In the genomic region with DNA sequence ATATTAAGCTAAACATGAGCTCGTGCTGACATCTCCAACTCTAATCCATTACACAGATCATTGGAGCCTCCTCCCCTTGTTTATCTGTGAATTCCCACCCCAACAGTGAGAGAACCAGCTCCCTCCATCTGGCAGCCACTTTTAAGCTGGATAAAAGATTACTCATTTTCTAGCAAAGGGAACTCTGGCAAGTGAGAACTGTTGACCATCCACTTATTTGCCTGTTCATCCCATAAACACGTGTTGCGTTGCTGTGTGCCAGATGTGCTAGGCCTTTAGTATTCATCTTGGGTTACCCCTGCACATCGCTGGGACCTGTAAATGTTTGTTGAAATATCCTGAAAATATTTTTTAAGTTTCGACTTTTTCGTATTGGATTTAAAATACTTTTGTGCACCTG, we compare ENCODE assay signal across 24 cellular contexts. TPM values are rescaled to one million over a fixed set of nuclear protein-coding genes. Genes with fewer than 3 reads are reported as not detected.
DNase-seq lines count a peak whose midpoint lies in the region; ATAC-seq, FAIRE-seq and TF ChIP-seq lines count a peak whose summit lies in the region.
"Had no signal": no experiment of that assay in that cellular context is flagged by ENCODE, and none has a peak within 500 bp of the region (broad histone marks: within the 10 kb centered on the region; RNA-seq: fewer than 3 reads in every experiment).

No MANE protein-coding gene starts in this region.

- peaks cover 15% of the 10 kb centered on the region for H3K36me3 Mint-ChIP-seq in activated naive CD8-positive, alpha-beta T cell treated with anti-CD3 and anti-CD28 coated beads for 36 hours
- peaks cover 37% of the 10 kb centered on the region for H3K36me3 Mint-ChIP-seq in activated naive CD8-positive, alpha-beta T cell treated with anti-CD3 and anti-CD28 coated beads, Interleukin-2, amount 50 U/mL, for 24 hours (ENCODE audit: low read depth)
- peaks cover 52% of the 10 kb centered on the region for H3K36me3 Mint-ChIP-seq in activated CD8-positive, alpha-beta T cell treated with anti-CD3 and anti-CD28 coated beads, Interleukin-2, amount 10 ng/mL, durations not matched to agents 7 days and 5 days (ENCODE audit: low read depth)
- peaks cover 33% of the 10 kb centered on the region for H3K36me3 Mint-ChIP-seq in WTC11

- intact Hi-C loops in K562 (cut with micrococcal nuclease): no loop called here

- 57% methylated on average over 6 of the region's 6 CpGs for WGBS in K562 (ENCODE audit: insufficient coverage, low coverage, missing lambda C conversion rate)

- no peaks in the 10 kb centered on the region for H3K27me3 ChIP-seq in K562 (ENCODE audit: control insufficient read depth in 2 of 2, insufficient read depth in 2 of 2, low read length in 2 of 2)
- H3K27me3 ChIP-seq: BLaER1, MG63, SJSA1 had no signal

- no peaks in the 10 kb centered on the region for H3K9me3 Mint-ChIP-seq in activated naive CD8-positive, alpha-beta T cell treated with anti-CD3 and anti-CD28 coated beads for 36 hours
- H3K9me3 Mint-ChIP-seq in activated naive CD8-positive, alpha-beta T cell treated with anti-CD3 and anti-CD28 coated beads, Interleukin-2, amount 50 U/mL, for 24 hours: no peaks in the 10 kb centered on the region
- no peaks in the 10 kb centered on the region for H3K9me3 Mint-ChIP-seq in activated CD8-positive, alpha-beta T cell treated with anti-CD3 and anti-CD28 coated beads, Interleukin-2, amount 10 ng/mL, durations not matched to agents 7 days and 5 days (ENCODE audit: insufficient read depth)
- H3K9me3 Mint-ChIP-seq in WTC11: no peaks in the 10 kb centered on the region
- H3K9me3 Mint-ChIP-seq: CD4-positive, alpha-beta memory T cell; HFFc6 had no signal

- peaks cover 64% of the 10 kb centered on the region for H3K36me3 ChIP-seq in K562 (ENCODE audit: control insufficient read depth, insufficient read depth, low read length)

- H3K4me3 ChIP-seq in K562: no peak overlapping the region
- H3K4me3 ChIP-seq: A549, BLaER1, GM12878, MG63, SJSA1 had no signal

- no TSS peak for BruUV-seq in K562 (replicated peaks; lab: Mats Ljungman, UMichigan)

- peak overlapping the region; percentile 20 for H3K27ac Mint-ChIP-seq in activated naive CD8-positive, alpha-beta T cell treated with anti-CD3 and anti-CD28 coated beads for 36 hours
- no peak overlapping the region for H3K27ac Mint-ChIP-seq in activated naive CD8-positive, alpha-beta T cell treated with anti-CD3 and anti-CD28 coated beads, Interleukin-2, amount 50 U/mL, for 24 hours
- H3K27ac Mint-ChIP-seq in activated CD8-positive, alpha-beta T cell treated with anti-CD3 and anti-CD28 coated beads, Interleukin-2, amount 10 ng/mL, durations not matched to agents 7 days and 5 days: no peak overlapping the region
- no peak overlapping the region for H3K27ac Mint-ChIP-seq in WTC11
- H3K27ac Mint-ChIP-seq: HFFc6 had no signal

- FAIRE-seq in K562 (lab: Jason Lieb, UNC): peak; percentile 26
- FAIRE-seq: A549, GM12878, RCC 7860 had no signal

- ATAC-seq in activated naive CD8-positive, alpha-beta T cell treated with anti-CD3 and anti-CD28 coated beads, Interleukin-2, amount 50 U/mL, for 24 hours: no peak
- ATAC-seq in K562: no peak
- no peak for ATAC-seq in activated CD8-positive, alpha-beta T cell treated with anti-CD3 and anti-CD28 coated beads, Interleukin-2, amount 10 ng/mL, durations not matched to agents 7 days and 5 days
- ATAC-seq in WTC11: no peak
- ATAC-seq: A549, GM12878 had no signal

- peak overlapping the region; percentile 29; the same call in 1 of the 3 replicates for H3K27ac ChIP-seq in K562 (ENCODE audit: extremely low read depth, low read depth, low read length)
- H3K27ac ChIP-seq: A549, BLaER1, SJSA1 had no signal

- no peaks in the 10 kb centered on the region for H3K27me3 Mint-ChIP-seq in activated naive CD8-positive, alpha-beta T cell treated with anti-CD3 and anti-CD28 coated beads for 36 hours
- no peaks in the 10 kb centered on the region for H3K27me3 Mint-ChIP-seq in activated naive CD8-positive, alpha-beta T cell treated with anti-CD3 and anti-CD28 coated beads, Interleukin-2, amount 50 U/mL, for 24 hours
- H3K27me3 Mint-ChIP-seq in activated CD8-positive, alpha-beta T cell treated with anti-CD3 and anti-CD28 coated beads, Interleukin-2, amount 10 ng/mL, durations not matched to agents 7 days and 5 days (ENCODE audit: low read depth): no peaks in the 10 kb centered on the region
- H3K27me3 Mint-ChIP-seq in WTC11 (ENCODE audit: low read depth): no peaks in the 10 kb centered on the region
- H3K27me3 Mint-ChIP-seq: CD4-positive, alpha-beta memory T cell had no signal

- H3K4me2 ChIP-seq in K562 (ENCODE audit: insufficient read depth, low read length): peak overlapping the region; percentile 2; the same call in 1 of the 2 replicates
- H3K4me2 ChIP-seq: A549, BLaER1 had no signal

- TF ChIP-seq CTCF in K562 (IDR thresholded peaks at IDR 0.05 in 2 of 3, conservative IDR thresholded peaks at IDR 0.05 in 1 of 3; ENCODE audit: insufficient read depth in 2 of 3, low read depth in 1 of 3, low read length in 3 of 3): no peak
- no peak for TF ChIP-seq CTCF in WTC11 (IDR thresholded peaks at IDR 0.05)

- in situ Hi-C loops in K562 (cut with MboI): no loop called here

- DNase-seq in activated naive CD8-positive, alpha-beta T cell treated with anti-CD3 and anti-CD28 coated beads for 36 hours: no peak
- no peak for DNase-seq in activated naive CD8-positive, alpha-beta T cell treated with anti-CD3 and anti-CD28 coated beads, Interleukin-2, amount 50 U/mL, for 24 hours
- DNase-seq in NCI-H524 (lab: John Stamatoyannopoulos, UW) (peak; percentile 6 to 80), K562 (ENCODE audit: extremely low read depth in 1 of 4, low spot score in 3 of 4) (peak in 2 of 4 experiments; percentile 55 to 58), WTC11 (ENCODE audit: low spot score) (no peak), cerebellum (ENCODE audit: low spot score) (no peak)
- DNase-seq in activated CD8-positive, alpha-beta T cell treated with anti-CD3 and anti-CD28 coated beads, Interleukin-2, amount 10 ng/mL, durations not matched to agents 7 days and 5 days: no peak
- DNase-seq: Caco-2; CD4-positive, alpha-beta memory T cell; DMS79 treated with DMSO at 0.1 percent for 48 hours; H7; HFFc6; MG63; NCI-H1417; NCI-H1694 treated with DMSO at 0.1 percent for 48 hours; NCI-H2081 treated with DMSO at 0.1 percent for 48 hours; NCI-H446 treated with DMSO at 0.1 percent for 48 hours; OCI-M1; T-helper 1 cell had no signal

- H3K9ac ChIP-seq in K562 (ENCODE audit: insufficient read depth in 1 of 2, low read depth in 2 of 2, low read length in 2 of 2): no peak overlapping the region
- H3K9ac ChIP-seq: BLaER1 had no signal

- TF ChIP-seq EP300 in K562 (IDR thresholded peaks at IDR 0.05; ENCODE audit: low read length): no peak

- no peaks in the 10 kb centered on the region for H3K9me3 ChIP-seq in K562 (replicated peaks; ENCODE audit: control insufficient read depth, insufficient read depth, low read depth, low read length)
- H3K9me3 ChIP-seq: A549, BLaER1, Caco-2, MG63, SJSA1 had no signal

- H3K4me1 Mint-ChIP-seq in activated naive CD8-positive, alpha-beta T cell treated with anti-CD3 and anti-CD28 coated beads for 36 hours: peaks cover 14% of the 10 kb centered on the region
- H3K4me1 Mint-ChIP-seq in activated naive CD8-positive, alpha-beta T cell treated with anti-CD3 and anti-CD28 coated beads, Interleukin-2, amount 50 U/mL, for 24 hours: peaks cover 11% of the 10 kb centered on the region
- H3K4me1 Mint-ChIP-seq in activated CD8-positive, alpha-beta T cell treated with anti-CD3 and anti-CD28 coated beads, Interleukin-2, amount 10 ng/mL, durations not matched to agents 7 days and 5 days (ENCODE audit: low read depth): peaks cover 23% of the 10 kb centered on the region
- H3K4me1 Mint-ChIP-seq in WTC11: peaks cover 9% of the 10 kb centered on the region

- H3K4me3 Mint-ChIP-seq in activated naive CD8-positive, alpha-beta T cell treated with anti-CD3 and anti-CD28 coated beads for 36 hours: no peak overlapping the region
- H3K4me3 Mint-ChIP-seq in activated naive CD8-positive, alpha-beta T cell treated with anti-CD3 and anti-CD28 coated beads, Interleukin-2, amount 50 U/mL, for 24 hours: no peak overlapping the region
- no peak overlapping the region for H3K4me3 Mint-ChIP-seq in activated CD8-positive, alpha-beta T cell treated with anti-CD3 and anti-CD28 coated beads, Interleukin-2, amount 10 ng/mL, durations not matched to agents 7 days and 5 days
- H3K4me3 Mint-ChIP-seq in WTC11: no peak overlapping the region
- H3K4me3 Mint-ChIP-seq: HFFc6 had no signal

- TF ChIP-seq POLR2A in K562 (conservative IDR thresholded peaks at IDR 0.05): peak; percentile 63; the same call in 1 of the 2 replicates

- H3K79me2 ChIP-seq in K562 (ENCODE audit: control insufficient read depth, insufficient read depth, low read length): peaks cover 22% of the 10 kb centered on the region

- CTCF ChIA-PET in K562 (lab: Yijun Ruan, JAX; ENCODE audit: low intra/inter-chr PET ratio): no interaction called here
- CTCF ChIA-PET in activated CD8-positive, alpha-beta T cell treated with anti-CD3 and anti-CD28 coated beads, Interleukin-2, amount 10 ng/mL, durations not matched to agents 7 days and 5 days (lab: Charles Lee): interaction anchor here (1.2 to 1.6 kb wide), 3 partner anchors 8 to 42 kb away, joined by 3 read pairs; no protein-coding TSS in a partner anchor
- CTCF ChIA-PET in WTC11 (lab: Charles Lee): interaction anchor here (0.6 kb wide), 1 partner anchor 491 kb away, joined by 3 read pairs; no protein-coding TSS in a partner anchor

- H4K20me1 ChIP-seq in K562 (replicated peaks; ENCODE audit: control insufficient read depth, insufficient read depth, low read length): no peaks in the 10 kb centered on the region

- TF ChIP-seq RAD21 in K562 (CRISPR knock-in tag; conservative IDR thresholded peaks at IDR 0.05 in 1 of 2, IDR thresholded peaks at IDR 0.05 in 1 of 2): no peak

- no peak overlapping the region for H2AFZ ChIP-seq in K562 (ENCODE audit: low read depth, low read length)

- peaks cover 12 to 13% of the 10 kb centered on the region in 2 experiments; a peak in 4 of 5 replicates for H3K4me1 ChIP-seq in K562 (replicated peaks in 1 of 2; ENCODE audit: control insufficient read depth in 2 of 2, insufficient read depth in 2 of 2, low read length in 2 of 2)
- H3K4me1 ChIP-seq: Caco-2 had no signal

- no peaks in the 10 kb centered on the region for H3K9me1 ChIP-seq in K562 (ENCODE audit: control insufficient read depth, insufficient read depth, low read length)

- POLR2A ChIA-PET in K562 (lab: Yijun Ruan, JAX): interaction anchor here (0.7 to 1.4 kb wide), 6 partner anchors 9 to 55 kb away, joined by 3 to 7 read pairs (median 4); a partner anchor contains a TSS
- POLR2A ChIA-PET in activated CD8-positive, alpha-beta T cell treated with anti-CD3 and anti-CD28 coated beads, Interleukin-2, amount 10 ng/mL, durations not matched to agents 7 days and 5 days (lab: Charles Lee): interaction anchor here (0.7 to 1.3 kb wide), 3 partner anchors 8 to 59 kb away, joined by 3 read pairs; a partner anchor contains a TSS
- POLR2A ChIA-PET in WTC11 (lab: Charles Lee): interaction anchor here (0.7 kb wide), 1 partner anchor 200 kb away, joined by 3 read pairs; no protein-coding TSS in a partner anchor

RNA-seq across cellular contexts. Expression of a gene that starts 2.4 kb away (rescaled TPM):
- 10 to 100 TPM; 42.6 to 42.8 TPM for total RNA-seq in activated naive CD8-positive, alpha-beta T cell treated with anti-CD3 and anti-CD28 coated beads for 36 hours
- 109 and 165 TPM in 2 replicates for total RNA-seq in K562 (2011; cell fraction: chromatin; rRNA removed; ENCODE audit: low replicate concordance)
- total RNA-seq in K562 (2011; cell fraction: nucleolus; rRNA removed): 107 and 123 TPM in 2 replicates
- 121 and 138 TPM in 2 replicates for total RNA-seq in K562 (2011; cell fraction: nucleoplasm; rRNA removed)
- 44.4 and 46.0 TPM in 2 replicates for total RNA-seq in K562 (2014; rRNA removed)
- total RNA-seq in K562 (2014; rRNA removed; fragmentation: Illumina TruSeq; extraction: Trizol): 39.9 and 45.9 TPM in 2 replicates
- total RNA-seq in K562 (2015; rRNA removed; fragmentation: Illumina TruSeq; extraction: Trizol): 54.3 and 55.5 TPM in 2 replicates
- total RNA-seq in K562 (2021): 49.5 and 51.3 TPM in 2 replicates
- 74.8 and 85.8 TPM in 2 replicates for polyA plus RNA-seq in K562 (2011; rRNA removed)
- polyA plus RNA-seq in K562 (2011; cell fraction: cytosol; rRNA removed): 67.0 and 76.5 TPM in 2 replicates
- polyA plus RNA-seq in K562 (2011; cell fraction: nucleus; rRNA removed): 41.7 and 44.0 TPM in 2 replicates
- 55.0 and 59.0 TPM in 2 replicates for polyA plus RNA-seq in K562 (2012)
- 68.9 and 74.0 TPM in 2 replicates for polyA plus RNA-seq in K562 (2014; fragmentation: Illumina TruSeq; extraction: Trizol)
- polyA plus RNA-seq in K562 (2014; fragmentation: Nextera tagmentation; extraction: Ambion mirVana): 1 to 10 TPM; 4.5 to 9.9 TPM
- polyA plus RNA-seq in K562 (2014; rRNA removed): 67.9 and 74.7 TPM in 2 replicates
- 56.3 and 66.1 TPM in 2 replicates for polyA minus RNA-seq in K562 (2011; rRNA and poly(A)+ RNA removed)
- polyA minus RNA-seq in K562 (2011; cell fraction: cytosol; rRNA and poly(A)+ RNA removed): 27.0 and 29.2 TPM in 2 replicates
- polyA minus RNA-seq in K562 (2011; cell fraction: nucleus; rRNA and poly(A)+ RNA removed): 23.3 and 34.1 TPM in 2 replicates
- 10 to 100 TPM; 54.6 to 58.4 TPM for total RNA-seq in activated CD8-positive, alpha-beta T cell treated with anti-CD3 and anti-CD28 coated beads, Interleukin-2, amount 10 ng/mL, durations not matched to agents 7 days and 5 days
- 27.7 to 32.7 TPM (median 28.7 TPM) in 3 replicates for total RNA-seq in WTC11 (2021)
- total RNA-seq in cerebellum: 20.6 TPM

RNA-seq across cellular contexts. Expression of a gene that starts 8.7 kb away (rescaled TPM):
- total RNA-seq in activated naive CD8-positive, alpha-beta T cell treated with anti-CD3 and anti-CD28 coated beads for 36 hours: 10 to 100 TPM; 66.3 to 68.2 TPM
- 68.6 and 74.7 TPM in 2 replicates for total RNA-seq in K562 (2011; cell fraction: chromatin; rRNA removed; ENCODE audit: low replicate concordance)
- 46.6 and 51.7 TPM in 2 replicates for total RNA-seq in K562 (2011; cell fraction: nucleolus; rRNA removed)
- 66.1 and 96.3 TPM in 2 replicates for total RNA-seq in K562 (2011; cell fraction: nucleoplasm; rRNA removed)
- total RNA-seq in K562 (2014; rRNA removed): 196 and 199 TPM in 2 replicates
- total RNA-seq in K562 (2014; rRNA removed; fragmentation: Illumina TruSeq; extraction: Trizol): 199 and 240 TPM in 2 replicates
- total RNA-seq in K562 (2015; rRNA removed; fragmentation: Illumina TruSeq; extraction: Trizol): 220 and 223 TPM in 2 replicates
- total RNA-seq in K562 (2021): 89.0 and 94.6 TPM in 2 replicates
- polyA plus RNA-seq in K562 (2011; rRNA removed): 109 and 202 TPM in 2 replicates
- polyA plus RNA-seq in K562 (2011; cell fraction: cytosol; rRNA removed): 59.0 and 71.4 TPM in 2 replicates
- polyA plus RNA-seq in K562 (2011; cell fraction: nucleus; rRNA removed): 17.0 and 17.5 TPM in 2 replicates
- 93.6 and 169 TPM in 2 replicates for polyA plus RNA-seq in K562 (2012)
- polyA plus RNA-seq in K562 (2014; fragmentation: Illumina TruSeq; extraction: Trizol): 210 and 222 TPM in 2 replicates
- 100 to 1,000 TPM; 132 to 266 TPM for polyA plus RNA-seq in K562 (2014; fragmentation: Nextera tagmentation; extraction: Ambion mirVana)
- 228 and 240 TPM in 2 replicates for polyA plus RNA-seq in K562 (2014; rRNA removed)
- 131 and 142 TPM in 2 replicates for polyA minus RNA-seq in K562 (2011; rRNA and poly(A)+ RNA removed)
- polyA minus RNA-seq in K562 (2011; cell fraction: cytosol; rRNA and poly(A)+ RNA removed): 32.3 and 42.4 TPM in 2 replicates
- 14.0 and 19.8 TPM in 2 replicates for polyA minus RNA-seq in K562 (2011; cell fraction: nucleus; rRNA and poly(A)+ RNA removed)
- total RNA-seq in activated CD8-positive, alpha-beta T cell treated with anti-CD3 and anti-CD28 coated beads, Interleukin-2, amount 10 ng/mL, durations not matched to agents 7 days and 5 days: 10 to 100 TPM; 89.7 to 91.7 TPM
- total RNA-seq in WTC11 (2021): 34.1 to 36.8 TPM (median 36.4 TPM) in 3 replicates
- total RNA-seq in cerebellum: 21.0 TPM

RNA-seq across cellular contexts. Expression of a gene that starts 8.9 kb away (rescaled TPM):
- total RNA-seq in activated naive CD8-positive, alpha-beta T cell treated with anti-CD3 and anti-CD28 coated beads for 36 hours: 10 to 100 TPM; 51.1 to 55.4 TPM
- 152 and 399 TPM in 2 replicates for total RNA-seq in K562 (2011; cell fraction: chromatin; rRNA removed; ENCODE audit: low replicate concordance)
- total RNA-seq in K562 (2011; cell fraction: nucleolus; rRNA removed): 296 and 299 TPM in 2 replicates
- 160 and 192 TPM in 2 replicates for total RNA-seq in K562 (2011; cell fraction: nucleoplasm; rRNA removed)
- total RNA-seq in K562 (2014; rRNA removed): 77.0 and 115 TPM in 2 replicates
- 20.6 and 22.0 TPM in 2 replicates for total RNA-seq in K562 (2014; rRNA removed; fragmentation: Illumina TruSeq; extraction: Trizol)
- total RNA-seq in K562 (2015; rRNA removed; fragmentation: Illumina TruSeq; extraction: Trizol): 41.3 and 44.8 TPM in 2 replicates
- 119 and 136 TPM in 2 replicates for total RNA-seq in K562 (2021)
- 54.6 and 81.2 TPM in 2 replicates for polyA plus RNA-seq in K562 (2011; rRNA removed)
- 64.8 and 118 TPM in 2 replicates for polyA plus RNA-seq in K562 (2011; cell fraction: cytosol; rRNA removed)
- polyA plus RNA-seq in K562 (2011; cell fraction: nucleus; rRNA removed): 369 and 565 TPM in 2 replicates
- 82.0 and 122 TPM in 2 replicates for polyA plus RNA-seq in K562 (2012)
- polyA plus RNA-seq in K562 (2014; fragmentation: Illumina TruSeq; extraction: Trizol): 49.1 and 76.2 TPM in 2 replicates
- 1 to 10 TPM; 1.9 to 3.2 TPM for polyA plus RNA-seq in K562 (2014; fragmentation: Nextera tagmentation; extraction: Ambion mirVana)
- polyA plus RNA-seq in K562 (2014; rRNA removed): 103 and 104 TPM in 2 replicates
- polyA minus RNA-seq in K562 (2011; rRNA and poly(A)+ RNA removed): 25.8 and 37.9 TPM in 2 replicates
- 39.3 and 57.6 TPM in 2 replicates for polyA minus RNA-seq in K562 (2011; cell fraction: cytosol; rRNA and poly(A)+ RNA removed)
- 82.0 and 96.4 TPM in 2 replicates for polyA minus RNA-seq in K562 (2011; cell fraction: nucleus; rRNA and poly(A)+ RNA removed)
- 10 to 100 TPM; 86.2 to 87.4 TPM for total RNA-seq in activated CD8-positive, alpha-beta T cell treated with anti-CD3 and anti-CD28 coated beads, Interleukin-2, amount 10 ng/mL, durations not matched to agents 7 days and 5 days
- total RNA-seq in WTC11 (2021): 23.7 to 29.3 TPM (median 24.0 TPM) in 3 replicates
- 11.1 TPM for total RNA-seq in cerebellum

RNA-seq across cellular contexts. Expression of a gene that starts 23.4 kb away (rescaled TPM):
- 10 to 100 TPM; 18.7 to 19.8 TPM for total RNA-seq in activated naive CD8-positive, alpha-beta T cell treated with anti-CD3 and anti-CD28 coated beads for 36 hours
- total RNA-seq in K562 (2011; cell fraction: chromatin; rRNA removed; ENCODE audit: low replicate concordance): 77.2 and 131 TPM in 2 replicates
- total RNA-seq in K562 (2011; cell fraction: nucleolus; rRNA removed): 102 and 116 TPM in 2 replicates
- 91.4 and 101 TPM in 2 replicates for total RNA-seq in K562 (2011; cell fraction: nucleoplasm; rRNA removed)
- total RNA-seq in K562 (2014; rRNA removed) (21.5 and 24.5 TPM in 2 replicates), K562 (2014; rRNA removed; fragmentation: Illumina TruSeq; extraction: Trizol) (23.4 and 23.9 TPM in 2 replicates), K562 (2015; rRNA removed; fragmentation: Illumina TruSeq; extraction: Trizol) (23.7 and 25.4 TPM in 2 replicates), K562 (2021) (28.6 and 28.7 TPM in 2 replicates), WTC11 (2021) (18.3 to 19.2 TPM (median 18.8 TPM) in 3 replicates), cerebellum (31.8 TPM)
- polyA plus RNA-seq in K562 (2011; rRNA removed) (28.9 and 36.5 TPM in 2 replicates), K562 (2014; fragmentation: Illumina TruSeq; extraction: Trizol) (24.6 and 27.0 TPM in 2 replicates), K562 (2014; fragmentation: Nextera tagmentation; extraction: Ambion mirVana) (1 to 10 TPM; 4.2 to 6.9 TPM), K562 (2014; rRNA removed) (28.1 and 29.2 TPM in 2 replicates)
- 28.1 and 29.3 TPM in 2 replicates for polyA plus RNA-seq in K562 (2011; cell fraction: cytosol; rRNA removed)
- 23.9 and 27.6 TPM in 2 replicates for polyA plus RNA-seq in K562 (2011; cell fraction: nucleus; rRNA removed)
- 19.3 and 22.5 TPM in 2 replicates for polyA plus RNA-seq in K562 (2012)
- 27.4 and 40.5 TPM in 2 replicates for polyA minus RNA-seq in K562 (2011; rRNA and poly(A)+ RNA removed)
- 11.3 and 14.8 TPM in 2 replicates for polyA minus RNA-seq in K562 (2011; cell fraction: cytosol; rRNA and poly(A)+ RNA removed)
- 19.0 and 21.8 TPM in 2 replicates for polyA minus RNA-seq in K562 (2011; cell fraction: nucleus; rRNA and poly(A)+ RNA removed)
- 10 to 100 TPM; 22.1 to 24.4 TPM for total RNA-seq in activated CD8-positive, alpha-beta T cell treated with anti-CD3 and anti-CD28 coated beads, Interleukin-2, amount 10 ng/mL, durations not matched to agents 7 days and 5 days

Comparison
In these comparisons a context has a peak if more than half of its experiments do, and no peak if none do; other contexts are left out.
1. DNase-seq: peak in NCI-H524 (2 of 2); none in activated naive CD8-positive, alpha-beta T cell treated with anti-CD3 and anti-CD28 coated beads for 36 hours (single experiment), activated naive CD8-positive, alpha-beta T cell treated with anti-CD3 and anti-CD28 coated beads, Interleukin-2, amount 50 U/mL, for 24 hours (single experiment), activated CD8-positive, alpha-beta T cell treated with anti-CD3 and anti-CD28 coated beads, Interleukin-2, amount 10 ng/mL, durations not matched to agents 7 days and 5 days (single experiment), WTC11 (single experiment) and cerebellum (single experiment).